ENCODE assay signal across 2 cellular contexts in genomic region chr2:53840580-53840979, GRCh38.
TF ChIP-seq lines count a peak whose summit lies in the region.

No MANE protein-coding gene starts in this region.

TF ChIP-seq in HepG2, 621 proteins besides CTCF, POLR2A, EP300 and RAD21:
- no peak for TF ChIP-seq CCAR2 (optimal IDR thresholded peaks at IDR 0.05; ENCODE audit: low read depth, low read length)
- TF ChIP-seq ZFP90 (CRISPR knock-in tag; IDR thresholded peaks at IDR 0.05; ENCODE audit: borderline replicate concordance), result no peak
- TF ChIP-seq HNRNPK (IDR thresholded peaks at IDR 0.05; ENCODE audit: low read depth, low read length, poor library complexity, severe bottlenecking), result peak; percentile 99
- TF ChIP-seq PCBP1 (IDR thresholded peaks at IDR 0.05; ENCODE audit: borderline replicate concordance, low read depth, low read length), result peak; percentile 99
- TF ChIP-seq JUND (CRISPR knock-in tag; IDR thresholded peaks at IDR 0.05), result no peak
- TF ChIP-seq PAWR (CRISPR knock-in tag; IDR thresholded peaks at IDR 0.05; ENCODE audit: borderline replicate concordance), result no peak
- no peak for TF ChIP-seq THRA (CRISPR knock-in tag; IDR thresholded peaks at IDR 0.05; ENCODE audit: borderline replicate concordance)
- TF ChIP-seq ZNF646 (CRISPR knock-in tag; IDR thresholded peaks at IDR 0.05), result no peak
- TF ChIP-seq KAT2B (IDR thresholded peaks at IDR 0.05; ENCODE audit: borderline replicate concordance, low read depth, low read length), result no peak
- TF ChIP-seq ZNF430 (CRISPR knock-in tag; IDR thresholded peaks at IDR 0.05), result no peak
- TF ChIP-seq SRSF1 (optimal IDR thresholded peaks at IDR 0.05; ENCODE audit: low read depth, low read length), result no peak
- TF ChIP-seq CBX5 (CRISPR knock-in tag; IDR thresholded peaks at IDR 0.05; ENCODE audit: borderline replicate concordance), result no peak
- no peak for TF ChIP-seq NCOA2 (CRISPR knock-in tag; IDR thresholded peaks at IDR 0.05)
- TF ChIP-seq PCBP2 (optimal IDR thresholded peaks at IDR 0.05; ENCODE audit: low read depth, low read length, poor library complexity, severe bottlenecking), result peak; percentile 94

TF ChIP-seq in K562, 482 proteins besides CTCF, POLR2A, EP300 and RAD21:
- peak; percentile 81 for TF ChIP-seq PCBP1 (IDR thresholded peaks at IDR 0.05; ENCODE audit: low read depth, low read length, poor library complexity, severe bottlenecking)
- no peak for TF ChIP-seq ZFP36 (IDR thresholded peaks at IDR 0.05; ENCODE audit: low read depth, low read length, partially characterized antibody)
- TF ChIP-seq PCBP2 (IDR thresholded peaks at IDR 0.05; ENCODE audit: low read depth, low read length, poor library complexity, severe bottlenecking), result peak; percentile 88
- TF ChIP-seq MCM5 (IDR thresholded peaks at IDR 0.05; ENCODE audit: low read depth), result no peak
- peak; percentile 56 for TF ChIP-seq HNRNPK (IDR thresholded peaks at IDR 0.05; ENCODE audit: low read depth, low read length, poor library complexity, severe bottlenecking)
- no peak for TF ChIP-seq NR2C1 (IDR thresholded peaks at IDR 0.05)
- no peak for TF ChIP-seq NR2C1 (tag; IDR thresholded peaks at IDR 0.05)
- no peak for TF ChIP-seq ARNT (IDR thresholded peaks at IDR 0.05)
- TF ChIP-seq SMAD3 (CRISPR knock-in tag; conservative IDR thresholded peaks at IDR 0.05), result no peak
TF ChIP-seq in K562: peak in this region for 3.
